18 cellular contexts compared by ENCODE assay signal in genomic region chr7:37982423-37982822, GRCh38.
A peak's percentile ranks its signal among the peaks of the same experiment; 100 is the strongest.
DNase-seq lines count a peak whose midpoint lies in the region; ATAC-seq and TF ChIP-seq lines count a peak whose summit lies in the region.
"Had no signal": no experiment of that assay in that cellular context is flagged by ENCODE, and none has a peak within 500 bp of the region (broad histone marks: within the 10 kb centered on the region; RNA-seq: fewer than 3 reads in every experiment).

No MANE protein-coding gene starts in this region.

- H3K27ac ChIP-seq in hepatocyte, result peak overlapping the region; percentile 2
- no peak overlapping the region for H3K27ac ChIP-seq in SJCRH30
- H3K27ac ChIP-seq: A549, KMS-11 had no signal

- no peaks in the 10 kb centered on the region for H4K20me1 ChIP-seq in hepatocyte (ENCODE audit: insufficient read depth, poor library complexity, severe bottlenecking)

- WGBS in hepatocyte (ENCODE audit: low lambda C conversion rate, missing lambda C conversion rate), result 98% methylated on average over 3 of the region's 3 CpGs

- H2AFZ ChIP-seq in hepatocyte, result no peak overlapping the region

- no peaks in the 10 kb centered on the region for H3K9me2 ChIP-seq in hepatocyte (replicated peaks; ENCODE audit: insufficient read depth)

- no peaks in the 10 kb centered on the region for H3K4me1 ChIP-seq in hepatocyte (ENCODE audit: insufficient read depth)
- H3K4me1 ChIP-seq in SJCRH30, result peaks cover 12% of the 10 kb centered on the region
- H3K4me1 ChIP-seq: Caco-2 had no signal

- DNase-seq in G401 (ENCODE audit: low spot score) (peak; percentile 7), astrocyte of the spinal cord (ENCODE audit: low read depth, low spot score) (peak; percentile 48), hepatocyte (ENCODE audit: low spot score) (no peak), putamen (ENCODE audit: low spot score) (peak; percentile 1), SJCRH30 (no peak), kidney glomerular epithelial cell (lab: John Stamatoyannopoulos, UW) (no peak), LoVo (ENCODE audit: low spot score) (no peak)
- DNase-seq: Caco-2, H7, NCI-H1105 treated with DMSO at 0.1 percent for 48 hours, NCI-H187, NCI-H2171, NCI-H510A, Peyer's patch had no signal

- ATAC-seq in GM18909 (IDR thresholded peaks at IDR 0.05; ENCODE audit: poor library complexity, unreplicated experiment), result no peak
- ATAC-seq: A549, HepG2 had no signal

- in situ Hi-C loops in G401 (cut with HindIII; ENCODE audit: low sequenced_read_pairs) (no loop called here), astrocyte of the spinal cord (cut with HindIII; ENCODE audit: low sequenced_read_pairs) (no loop called here)

- TF ChIP-seq CTCF in astrocyte of the spinal cord (IDR thresholded peaks at IDR 0.05; ENCODE audit: low read depth, low read length) (no peak), hepatocyte (IDR thresholded peaks at IDR 0.05; ENCODE audit: poor library complexity) (no peak)

- H3K36me3 ChIP-seq in hepatocyte (replicated peaks; ENCODE audit: insufficient read depth, low read depth) (no peaks in the 10 kb centered on the region), SJCRH30 (no peaks in the 10 kb centered on the region)
- H3K36me3 ChIP-seq: Peyer's patch had no signal

- no peak overlapping the region for H3K4me3 ChIP-seq in astrocyte of the spinal cord (ENCODE audit: low read depth, low read length)
- H3K4me3 ChIP-seq in hepatocyte, result no peak overlapping the region
- no peak overlapping the region for H3K4me3 ChIP-seq in SJCRH30
- H3K4me3 ChIP-seq: A549, Peyer's patch had no signal

- no peak overlapping the region for H3K4me2 ChIP-seq in hepatocyte
- H3K4me2 ChIP-seq: A549, KMS-11 had no signal

- H3K27me3 ChIP-seq in hepatocyte (no peaks in the 10 kb centered on the region), SJCRH30 (no peaks in the 10 kb centered on the region)
- H3K27me3 ChIP-seq: Peyer's patch had no signal

- no peaks in the 10 kb centered on the region for H3K79me2 ChIP-seq in hepatocyte

- H3K9me3 ChIP-seq in hepatocyte (ENCODE audit: low read depth), result no peaks in the 10 kb centered on the region
- no peaks in the 10 kb centered on the region for H3K9me3 ChIP-seq in SJCRH30 (replicated peaks)
- H3K9me3 ChIP-seq: A549, Caco-2, Peyer's patch had no signal

Comparison
In these comparisons a context has a peak if more than half of its experiments do, and no peak if none do; other contexts are left out.
1. DNase-seq: peak in G401 (single experiment), astrocyte of the spinal cord (single experiment) and putamen (single experiment); none in hepatocyte (single experiment), SJCRH30 (0 of 2), kidney glomerular epithelial cell (single experiment) and LoVo (single experiment).